1 cellular context compared by ENCODE assay signal in genomic region chr5:37379100-37379628, GRCh38.
TF ChIP-seq lines count a peak whose summit lies in the region.

Gene WDR70 (plus strand): TSS chr5:37379318. CDS start chr5:37379368, 50 bp downstream.

TF ChIP-seq in HEK293, 187 proteins besides CTCF, POLR2A, EP300 and RAD21 (continued from another document):
- peak; percentile 83 for TF ChIP-seq ZBTB11 (tag by site-specific recombination; conservative IDR thresholded peaks at IDR 0.05; ENCODE audit: low read depth)
- TF ChIP-seq ZNF692 (tag by site-specific recombination; IDR thresholded peaks at IDR 0.05) = peak; percentile 51; the same call in 1 of the 2 replicates
- peak; percentile 11; the same call in 1 of the 2 replicates for TF ChIP-seq INSM2 (tag by site-specific recombination; IDR thresholded peaks at IDR 0.05)
- TF ChIP-seq PRDM10 (tag by site-specific recombination; IDR thresholded peaks at IDR 0.05) = peak; percentile 82
- TF ChIP-seq OVOL3 (tag by site-specific recombination; IDR thresholded peaks at IDR 0.05) = peak; percentile 76; the same call in 1 of the 2 replicates
- TF ChIP-seq SP7 (tag by site-specific recombination; IDR thresholded peaks at IDR 0.05) = peak; percentile 61
- TF ChIP-seq ZNF558 (tag by site-specific recombination; IDR thresholded peaks at IDR 0.05) = peak; percentile 21; the same call in 1 of the 2 replicates
- TF ChIP-seq ZEB2 (tag by site-specific recombination; IDR thresholded peaks at IDR 0.05) = 0 out of 2 replicates have a peak, but pooled peaks have one; percentile 20
- peak; percentile 73 for TF ChIP-seq ZNF629 (tag by site-specific recombination; IDR thresholded peaks at IDR 0.05)
- peak; percentile 76; the same call in 1 of the 2 replicates for TF ChIP-seq ZNF24 (tag by site-specific recombination; IDR thresholded peaks at IDR 0.05)
- TF ChIP-seq PBX3 (CRISPR knock-in tag; IDR thresholded peaks at IDR 0.05) = 0 out of 2 replicates have a peak, but pooled peaks have one; percentile 67
- peak; percentile 70; the same call in 1 of the 2 replicates for TF ChIP-seq ZSCAN30 (tag by site-specific recombination; IDR thresholded peaks at IDR 0.05)
- peak; percentile 86 for TF ChIP-seq ZXDB (tag by site-specific recombination; IDR thresholded peaks at IDR 0.05)
- TF ChIP-seq SP3 (tag by site-specific recombination; IDR thresholded peaks at IDR 0.05) = peak; percentile 74
- peak; percentile 90 for TF ChIP-seq ZNF518A (tag by site-specific recombination; conservative IDR thresholded peaks at IDR 0.05; ENCODE audit: low read depth)
- TF ChIP-seq ZNF324 (tag by site-specific recombination; IDR thresholded peaks at IDR 0.05) = peak; percentile 36; the same call in 1 of the 2 replicates
- 0 out of 2 replicates have a peak, but pooled peaks have one; percentile 8 for TF ChIP-seq ZNF623 (tag by site-specific recombination; IDR thresholded peaks at IDR 0.05)
- TF ChIP-seq ZNF146 (tag by site-specific recombination; IDR thresholded peaks at IDR 0.05) = 0 out of 2 replicates have a peak, but pooled peaks have one; percentile 17
- TF ChIP-seq KLF8 (tag by site-specific recombination; IDR thresholded peaks at IDR 0.05) = peak; percentile 60
- TF ChIP-seq GLIS1 (tag by site-specific recombination; IDR thresholded peaks at IDR 0.05) = 0 out of 2 replicates have a peak, but pooled peaks have one; percentile 17
- peak; percentile 92 for TF ChIP-seq ZNF660 (tag by site-specific recombination; IDR thresholded peaks at IDR 0.05)
- peak; percentile 48; the same call in 1 of the 2 replicates for TF ChIP-seq ZNF76 (tag by site-specific recombination; IDR thresholded peaks at IDR 0.05; ENCODE audit: borderline replicate concordance, low read depth)
